Comparison of ENCODE assay signal across 33 cellular contexts in the genomic region with DNA sequence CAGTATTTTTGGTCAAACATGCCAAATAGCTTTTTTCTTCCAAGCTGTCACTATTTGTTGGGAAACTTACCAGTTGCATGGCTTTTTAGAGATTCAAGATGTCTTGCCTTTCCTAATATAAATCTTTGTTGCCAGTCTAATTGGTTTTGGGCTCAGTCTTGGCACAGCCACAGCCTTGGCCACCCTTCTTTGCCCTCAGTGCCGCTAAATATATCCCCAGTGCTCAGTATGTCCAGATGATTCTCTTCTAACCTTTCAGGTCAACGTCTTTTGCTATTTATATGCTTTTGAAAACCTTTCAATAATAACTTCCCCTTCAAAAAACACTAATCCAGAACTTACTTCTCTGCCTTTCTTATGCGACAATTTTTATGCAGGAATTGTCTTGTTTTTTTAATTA.
"Had no signal": no experiment of that assay in that cellular context is flagged by ENCODE, and none has a peak within 500 bp of the region (broad histone marks: within the 10 kb centered on the region; RNA-seq: fewer than 3 reads in every experiment).

No MANE protein-coding gene starts in this region.

- H3K27ac ChIP-seq: brain microvascular endothelial cell, epithelial cell of prostate, esophagus squamous epithelium, WERI-Rb-1 had no signal

- H3K4me1 ChIP-seq: esophagus squamous epithelium had no signal

- H3K9me3 ChIP-seq: esophagus squamous epithelium had no signal

- H3K27me3 ChIP-seq: brain microvascular endothelial cell, esophagus squamous epithelium had no signal

- FAIRE-seq: astrocyte, bronchial epithelial cell, colon, endometrium, endothelial cell of umbilical vein had no signal

- ATAC-seq: activated CD4-positive, CD25-positive, alpha-beta regulatory T cell treated with anti-CD3 and anti-CD28 coated beads, Interleukin-2, amount 50 U/mL, for 24 hours; activated CD8-positive, alpha-beta T cell treated with anti-CD3 and anti-CD28 coated beads for 36 hours; activated T-cell treated with anti-CD3 and anti-CD28 coated beads, Interleukin-2, amount 50 U/mL, for 4 hours; activated T-helper 17 cell treated with anti-CD3 and anti-CD28 coated beads, Interleukin-2, amount 50 U/mL, for 72 hours; effector memory CD8-positive, alpha-beta T cell; T-helper 17 cell had no signal

- H3K36me3 ChIP-seq: brain microvascular endothelial cell, esophagus squamous epithelium, WERI-Rb-1 had no signal

- H3K4me3 ChIP-seq: esophagus squamous epithelium had no signal

- DNase-seq: activated B cell treated with CpG ODN at 0.5 μM for 24 hours; activated CD4-positive, alpha-beta T cell treated with anti-CD3 and anti-CD28 coated beads for 48 hours; activated CD4-positive, alpha-beta T cell treated with anti-CD3 and anti-CD28 coated beads, Interleukin-2, amount 50 U/mL, for 1 hour; activated CD4-positive, alpha-beta T cell treated with anti-CD3 and anti-CD28 coated beads, Interleukin-2, amount 50 U/mL, for 48 hours; activated CD8-positive, alpha-beta memory T cell treated with anti-CD3 and anti-CD28 coated beads for 24 hours; activated CD8-positive, alpha-beta T cell treated with anti-CD3 and anti-CD28 coated beads for 36 hours; activated effector memory CD4-positive, alpha-beta T cell treated with Interleukin-2 at 50 U/mL for 16 hours; activated gamma-delta T cell treated with Interleukin-2 at 50 U/mL for 16 hours; activated naive CD4-positive, alpha-beta T cell treated with anti-CD3 and anti-CD28 coated beads, Interleukin-2, amount 50 U/mL, for 16 hours; activated naive CD4-positive, alpha-beta T cell treated with Interleukin-2 at 50 U/mL for 16 hours; activated T-cell treated with anti-CD3 and anti-CD28 coated beads, Interleukin-2, amount 50 U/mL, for 4 hours; amniotic stem cell; anterior cingulate cortex; brain microvascular endothelial cell; caudate nucleus; cortex of kidney; dermis blood vessel endothelial cell; effector CD4-positive, alpha-beta T cell; effector memory CD8-positive, alpha-beta T cell; esophagus squamous epithelium; foreskin melanocyte; T-helper 1 cell; T-helper 17 cell; T1000; WERI-Rb-1 had no signal
